ENCODE assay signal across 1 cellular context in the genomic region with DNA sequence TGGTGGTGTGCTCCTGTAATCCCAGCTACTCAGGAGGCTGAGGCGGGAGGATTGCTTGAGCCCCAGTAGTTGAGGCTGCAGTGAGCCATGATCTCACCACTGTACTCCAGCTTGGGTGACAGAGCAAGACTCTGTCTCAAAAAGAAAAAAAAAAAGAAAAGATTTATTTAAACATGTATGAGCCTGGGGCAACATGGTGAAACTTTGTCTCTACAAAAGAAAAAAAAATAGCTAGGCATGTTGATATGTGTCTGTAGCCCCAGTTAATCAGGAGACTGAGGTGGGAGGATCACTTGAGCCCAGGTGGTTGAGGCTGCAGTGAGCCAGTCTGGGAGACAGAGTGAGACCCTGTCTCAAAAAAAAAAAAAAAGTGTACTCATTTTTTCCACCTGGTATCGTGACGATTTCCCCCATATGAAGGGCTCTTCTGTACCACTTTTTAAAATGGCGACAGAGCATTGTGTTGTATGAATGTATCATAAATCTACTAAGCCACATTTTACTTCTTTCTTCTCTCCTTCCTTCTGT.
TF ChIP-seq lines count a peak whose summit lies in the region.

No MANE protein-coding gene starts in this region.

TF ChIP-seq in liver, 16 proteins besides CTCF, POLR2A, EP300 and RAD21 (continued from another document):
- no peak for TF ChIP-seq HNF4G (IDR thresholded peaks at IDR 0.05)
- no peak for TF ChIP-seq FOXA1 (IDR thresholded peaks at IDR 0.05)
- TF ChIP-seq, protein P1, sequence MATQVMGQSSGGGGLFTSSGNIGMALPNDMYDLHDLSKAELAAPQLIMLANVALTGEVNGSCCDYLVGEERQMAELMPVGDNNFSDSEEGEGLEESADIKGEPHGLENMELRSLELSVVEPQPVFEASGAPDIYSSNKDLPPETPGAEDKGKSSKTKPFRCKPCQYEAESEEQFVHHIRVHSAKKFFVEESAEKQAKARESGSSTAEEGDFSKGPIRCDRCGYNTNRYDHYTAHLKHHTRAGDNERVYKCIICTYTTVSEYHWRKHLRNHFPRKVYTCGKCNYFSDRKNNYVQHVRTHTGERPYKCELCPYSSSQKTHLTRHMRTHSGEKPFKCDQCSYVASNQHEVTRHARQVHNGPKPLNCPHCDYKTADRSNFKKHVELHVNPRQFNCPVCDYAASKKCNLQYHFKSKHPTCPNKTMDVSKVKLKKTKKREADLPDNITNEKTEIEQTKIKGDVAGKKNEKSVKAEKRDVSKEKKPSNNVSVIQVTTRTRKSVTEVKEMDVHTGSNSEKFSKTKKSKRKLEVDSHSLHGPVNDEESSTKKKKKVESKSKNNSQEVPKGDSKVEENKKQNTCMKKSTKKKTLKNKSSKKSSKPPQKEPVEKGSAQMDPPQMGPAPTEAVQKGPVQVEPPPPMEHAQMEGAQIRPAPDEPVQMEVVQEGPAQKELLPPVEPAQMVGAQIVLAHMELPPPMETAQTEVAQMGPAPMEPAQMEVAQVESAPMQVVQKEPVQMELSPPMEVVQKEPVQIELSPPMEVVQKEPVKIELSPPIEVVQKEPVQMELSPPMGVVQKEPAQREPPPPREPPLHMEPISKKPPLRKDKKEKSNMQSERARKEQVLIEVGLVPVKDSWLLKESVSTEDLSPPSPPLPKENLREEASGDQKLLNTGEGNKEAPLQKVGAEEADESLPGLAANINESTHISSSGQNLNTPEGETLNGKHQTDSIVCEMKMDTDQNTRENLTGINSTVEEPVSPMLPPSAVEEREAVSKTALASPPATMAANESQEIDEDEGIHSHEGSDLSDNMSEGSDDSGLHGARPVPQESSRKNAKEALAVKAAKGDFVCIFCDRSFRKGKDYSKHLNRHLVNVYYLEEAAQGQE (IDR thresholded peaks at IDR 0.05) = no peak
- no peak for TF ChIP-seq TAF1 (conservative IDR thresholded peaks at IDR 0.05)
- TF ChIP-seq, protein P2, sequence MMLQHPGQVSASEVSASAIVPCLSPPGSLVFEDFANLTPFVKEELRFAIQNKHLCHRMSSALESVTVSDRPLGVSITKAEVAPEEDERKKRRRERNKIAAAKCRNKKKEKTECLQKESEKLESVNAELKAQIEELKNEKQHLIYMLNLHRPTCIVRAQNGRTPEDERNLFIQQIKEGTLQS (IDR thresholded peaks at IDR 0.05) = no peak
- TF ChIP-seq GABPA (IDR thresholded peaks at IDR 0.05 in 1 of 2, conservative IDR thresholded peaks at IDR 0.05 in 1 of 2) = no peak
- TF ChIP-seq ZBTB33 (IDR thresholded peaks at IDR 0.05) = no peak
- no peak for TF ChIP-seq EGR1 (IDR thresholded peaks at IDR 0.05; ENCODE audit: low read depth in 2 of 2)
- TF ChIP-seq, protein P3, sequence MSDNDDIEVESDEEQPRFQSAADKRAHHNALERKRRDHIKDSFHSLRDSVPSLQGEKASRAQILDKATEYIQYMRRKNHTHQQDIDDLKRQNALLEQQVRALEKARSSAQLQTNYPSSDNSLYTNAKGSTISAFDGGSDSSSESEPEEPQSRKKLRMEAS (IDR thresholded peaks at IDR 0.05) = no peak
TF ChIP-seq in liver: peak in this region for 0.
